2 cellular contexts compared by ENCODE assay signal in the genomic region with DNA sequence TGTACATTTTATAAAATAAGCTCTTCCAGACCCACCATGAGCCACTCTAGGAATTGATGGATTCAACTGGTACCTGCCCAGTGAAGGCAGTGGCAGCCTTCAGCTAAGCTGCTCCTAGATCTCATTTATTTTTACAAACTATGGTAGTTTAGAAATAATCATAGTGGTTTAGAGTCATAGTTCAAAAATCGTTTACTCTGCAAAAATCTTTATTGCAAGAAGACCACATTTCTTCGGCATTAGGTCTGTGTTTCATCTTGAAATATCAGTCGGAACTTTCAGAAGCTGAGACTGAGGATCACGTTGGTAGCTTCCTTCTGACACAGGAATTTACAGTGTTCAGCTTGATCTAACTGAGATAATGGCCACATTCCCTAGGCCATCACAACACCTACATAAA.
TF ChIP-seq lines count a peak whose summit lies in the region.

No MANE protein-coding gene starts in this region.

TF ChIP-seq in A549, 52 proteins besides CTCF, POLR2A, EP300 and RAD21 (continued from another document):
- TF ChIP-seq MAFK (IDR thresholded peaks at IDR 0.05; ENCODE audit: partially characterized antibody) = peak; percentile 56

TF ChIP-seq in K562, 482 proteins besides CTCF, POLR2A, EP300 and RAD21 (continued from another document):
- no peak for TF ChIP-seq ZNF121 (CRISPR knock-in tag; conservative IDR thresholded peaks at IDR 0.05)
- 0 out of 2 replicates have a peak, but pooled peaks have one; percentile 15 for TF ChIP-seq ZNF316 (IDR thresholded peaks at IDR 0.05)
- TF ChIP-seq TEAD2 (tag; IDR thresholded peaks at IDR 0.05) = no peak
- TF ChIP-seq ZNF707 (CRISPR knock-in tag; conservative IDR thresholded peaks at IDR 0.05) = no peak
